Comparison of ENCODE assay signal across 8 cellular contexts in genomic region chr15:40928351-40928974, GRCh38. TPM values are rescaled to one million over a fixed set of nuclear protein-coding genes. Genes with fewer than 3 reads are reported as not detected.
DNase-seq lines count a peak whose midpoint lies in the region; ATAC-seq and TF ChIP-seq lines count a peak whose summit lies in the region.

No MANE protein-coding gene starts in this region.

- peaks cover 23% of the 10 kb centered on the region for H3K4me1 ChIP-seq in GM23338 (ENCODE audit: insufficient read depth)

- H3K4me3 Mint-ChIP-seq in GM23338: peak overlapping the region; percentile 78
- peak overlapping the region; percentile 68 to 93 (median 88) for H3K4me3 Mint-ChIP-seq in naive B cell

- peak overlapping the region; percentile 88 for H3K4me3 ChIP-seq in GM23338
- peak overlapping the region; percentile 14 to 39 for H3K4me3 ChIP-seq in cardiac fibroblast (replicated peaks in 1 of 2; ENCODE audit: low read depth in 2 of 2, low read length in 2 of 2)

- H3K27ac ChIP-seq in GM23338 (ENCODE audit: low read depth): no peak overlapping the region
- H3K27ac ChIP-seq in RWPE1: no peak overlapping the region

- POLR2A ChIA-PET in RWPE1 (lab: Yijun Ruan, JAX; ENCODE audit: low non-redundant PET): interaction anchor here (0.6 to 0.9 kb wide), 2 partner anchors 57 to 188 kb away, joined by 3 read pairs; partner anchors contain the start of gene INO80

- H3K27ac Mint-ChIP-seq in GM23338 (no peak overlapping the region; the same call in 1 of the 2 replicates), naive B cell (peak overlapping the region in 1 of 6 donors; percentile 58)

- peaks cover 41% of the 10 kb centered on the region for H3K4me1 Mint-ChIP-seq in GM23338
- peaks cover 43 to 60% (median 48%) of the 10 kb centered on the region in 3 donors for H3K4me1 Mint-ChIP-seq in naive B cell

- H3K79me2 ChIP-seq in GM23338 (replicated peaks; ENCODE audit: insufficient read depth): no peaks in the 10 kb centered on the region

- peak overlapping the region; percentile 99 for H3K4me2 ChIP-seq in GM23338

- peaks cover 16% of the 10 kb centered on the region; the same call in 1 of the 2 replicates for H4K20me1 ChIP-seq in GM23338 (replicated peaks; ENCODE audit: insufficient read depth)

- no peaks in the 10 kb centered on the region; the same call in 2 of the 3 replicates for H3K36me3 Mint-ChIP-seq in GM23338 (ENCODE audit: low read depth)
- peaks cover 0 to 8% of the 10 kb centered on the region in 2 donors for H3K36me3 Mint-ChIP-seq in naive B cell

- peaks cover 100% of the 10 kb centered on the region for H3K27me3 ChIP-seq in GM23338 (ENCODE audit: insufficient read depth)

- no peaks in the 10 kb centered on the region for H3K36me3 ChIP-seq in GM23338 (ENCODE audit: insufficient read depth)

- DNase-seq in GM23338 (ENCODE audit: low spot score) (peak; percentile 88), NCI-H2171 treated with DMSO at 0.1 percent for 48 hours (lab: John Stamatoyannopoulos, UW) (peak; percentile 87), cardiac fibroblast (ENCODE audit: low read depth in 2 of 2) (no peak), naive B cell (no peak), RWPE1 (ENCODE audit: low spot score) (no peak), GOT3 (lab: John Stamatoyannopoulos, UW) (no peak)

- peaks cover 99% of the 10 kb centered on the region for H3K27me3 Mint-ChIP-seq in GM23338 (ENCODE audit: insufficient read depth, low read depth, poor library complexity)
- H3K27me3 Mint-ChIP-seq in naive B cell: peaks cover 58 to 83% (median 82%) of the 10 kb centered on the region in 3 donors

- ATAC-seq in GM23338 (peak; percentile 30), naive B cell (ENCODE audit: low read depth in 2 of 2) (peak; percentile 20 to 41), HG03139 (IDR thresholded peaks at IDR 0.05; ENCODE audit: unreplicated experiment) (no peak), HG02759 (IDR thresholded peaks at IDR 0.05; ENCODE audit: unreplicated experiment) (no peak)

- H3F3A ChIP-seq in GM23338 (replicated peaks; ENCODE audit: low read depth): peaks cover 19% of the 10 kb centered on the region

- no peak for TF ChIP-seq CTCF in GM23338 (conservative IDR thresholded peaks at IDR 0.05; ENCODE audit: low read depth in 2 of 2)
- no peak for TF ChIP-seq CTCF in cardiac fibroblast (IDR thresholded peaks at IDR 0.05; ENCODE audit: low read depth, low read length)
- no peak for TF ChIP-seq CTCF in RWPE1 (conservative IDR thresholded peaks at IDR 0.05; ENCODE audit: low read depth)

- H3K9me3 Mint-ChIP-seq in GM23338 (no peaks in the 10 kb centered on the region; the same call in 2 of the 3 replicates), naive B cell (peaks cover 0 to 2% (median 0%) of the 10 kb centered on the region in 7 donors)

- CTCF ChIA-PET in RWPE1 (lab: Yijun Ruan, JAX): interaction anchor here (0.6 to 1.9 kb wide), 9 partner anchors 10 to 90 kb away, joined by 3 to 9 read pairs (median 4); no protein-coding TSS in a partner anchor

- H2AFZ ChIP-seq in GM23338: peak overlapping the region; percentile 99

- H3K9me2 ChIP-seq in GM23338 (ENCODE audit: insufficient read depth): no peaks in the 10 kb centered on the region

TF ChIP-seq in GM23338, 12 proteins besides CTCF, POLR2A, EP300 and RAD21:
- TF ChIP-seq STAT1 (IDR thresholded peaks at IDR 0.05; ENCODE audit: unreplicated experiment) (no peak), POLR2AphosphoS5 (IDR thresholded peaks at IDR 0.05; ENCODE audit: low read depth) (no peak), JUNB (IDR thresholded peaks at IDR 0.05; ENCODE audit: unreplicated experiment) (no peak), ZNF114 (CRISPR knock-in tag; IDR thresholded peaks at IDR 0.05) (no peak), ZNF462 (CRISPR knock-in tag; IDR thresholded peaks at IDR 0.05) (no peak), EZH2 (IDR thresholded peaks at IDR 0.05; ENCODE audit: low read depth, unreplicated experiment) (no peak), CREB1 (CRISPR knock-in tag; IDR thresholded peaks at IDR 0.05; ENCODE audit: low read depth) (no peak)

RNA-seq across cellular contexts. Expression of gene DLL4, which starts 0.7 kb away (rescaled TPM):
- total RNA-seq in GM23338 (2014; rRNA removed; shearing (Covaris generic)): 0.31 and 0.62 TPM in 2 replicates
- polyA plus RNA-seq in GM23338 (2016; fragmentation: Nextera tagmentation; extraction: Ambion mirVana) (0.64 and 0.99 TPM in 2 replicates), naive B cell (ENCODE audit: low read depth in 6 of 6) (not detected)

RNA-seq across cellular contexts. Expression of gene CHAC1, which starts 24.8 kb away (rescaled TPM):
- total RNA-seq in GM23338 (2014; rRNA removed; shearing (Covaris generic)): 112 and 124 TPM in 2 replicates
- polyA plus RNA-seq in GM23338 (2016; fragmentation: Nextera tagmentation; extraction: Ambion mirVana): 73.0 and 74.4 TPM in 2 replicates
- polyA plus RNA-seq in naive B cell (ENCODE audit: low read depth in 6 of 6): under 1 TPM in 2 of 6 donors, not detected in 4; 0.22 to 0.73 TPM

RNA-seq across cellular contexts. Expression of gene VPS18, which starts 34.2 kb away (rescaled TPM):
- 39.4 and 42.5 TPM in 2 replicates for total RNA-seq in GM23338 (2014; rRNA removed; shearing (Covaris generic))
- polyA plus RNA-seq in GM23338 (2016; fragmentation: Nextera tagmentation; extraction: Ambion mirVana) (4.7 and 5.9 TPM in 2 replicates), naive B cell (ENCODE audit: low read depth in 6 of 6) (10 to 100 TPM; 21.2 to 33.6 (median 23.5) TPM)

RNA-seq across cellular contexts. Expression of gene RHOV, which starts 54.4 kb away (rescaled TPM):
- 2.9 and 4.7 TPM in 2 replicates for total RNA-seq in GM23338 (2014; rRNA removed; shearing (Covaris generic))
- polyA plus RNA-seq in GM23338 (2016; fragmentation: Nextera tagmentation; extraction: Ambion mirVana): 3.0 and 4.4 TPM in 2 replicates
- not detected for polyA plus RNA-seq in naive B cell (ENCODE audit: low read depth in 6 of 6)

Comparison
In these comparisons a context has a peak if more than half of its experiments do, and no peak if none do; other contexts are left out.
1. ATAC-seq: peak in GM23338 (single experiment) and naive B cell (2 of 2); none in HG03139 (single experiment) and HG02759 (single experiment).
2. DNase-seq: peak in GM23338 (single experiment) and NCI-H2171 treated with DMSO at 0.1 percent for 48 hours (single experiment); none in cardiac fibroblast (0 of 2), naive B cell (single experiment), RWPE1 (single experiment) and GOT3 (single experiment).
3. RNA of gene CHAC1, which starts 24.8 kb away (polyA plus RNA-seq): 73.0 to 74.4 TPM in GM23338; 0.22 to 0.73 TPM in naive B cell; every median in the first group is over 10 times any median in the second.